ENCODE assay signal across 8 cellular contexts in genomic region chr5:140725799-140726471, GRCh38. TPM values are rescaled to one million over a fixed set of nuclear protein-coding genes. Genes with fewer than 3 reads are reported as not detected.
DNase-seq lines count a peak whose midpoint lies in the region; ATAC-seq and TF ChIP-seq lines count a peak whose summit lies in the region.

No MANE protein-coding gene starts in this region.

- H3K27ac Mint-ChIP-seq in activated naive CD4-positive, alpha-beta T cell treated with anti-CD3 and anti-CD28 coated beads, Interleukin-2, amount 10 ng/mL, durations not matched to agents 7 days and 5 days = peak overlapping the region; percentile 45

- H3K4me3 ChIP-seq in SJCRH30 (peak overlapping the region; percentile 34), left ventricle myocardium inferior (peak overlapping the region; percentile 35), skeletal muscle cell (ENCODE audit: low read depth, low read length) (peak overlapping the region; percentile 43)

- H3K36me3 ChIP-seq in SJCRH30 (no peaks in the 10 kb centered on the region), left ventricle myocardium inferior (no peaks in the 10 kb centered on the region)

- H3K4me1 Mint-ChIP-seq in activated naive CD4-positive, alpha-beta T cell treated with anti-CD3 and anti-CD28 coated beads, Interleukin-2, amount 10 ng/mL, durations not matched to agents 7 days and 5 days = peaks cover 15% of the 10 kb centered on the region

- no peaks in the 10 kb centered on the region for H3K4me1 ChIP-seq in SJCRH30
- no peaks in the 10 kb centered on the region for H3K4me1 ChIP-seq in left ventricle myocardium inferior

- peaks cover 42% of the 10 kb centered on the region for H3K27me3 Mint-ChIP-seq in activated naive CD4-positive, alpha-beta T cell treated with anti-CD3 and anti-CD28 coated beads, Interleukin-2, amount 10 ng/mL, durations not matched to agents 7 days and 5 days

- intact Hi-C loops in left ventricle myocardium inferior (cut with micrococcal nuclease) = loop anchor here (10.0 kb wide), 1 partner anchor 351 kb away; no protein-coding TSS in a partner anchor

- H3K4me3 Mint-ChIP-seq in activated naive CD4-positive, alpha-beta T cell treated with anti-CD3 and anti-CD28 coated beads, Interleukin-2, amount 10 ng/mL, durations not matched to agents 7 days and 5 days = peak overlapping the region; percentile 71

- H3K36me3 Mint-ChIP-seq in activated naive CD4-positive, alpha-beta T cell treated with anti-CD3 and anti-CD28 coated beads, Interleukin-2, amount 10 ng/mL, durations not matched to agents 7 days and 5 days = no peaks in the 10 kb centered on the region

- no peak overlapping the region for H3K27ac ChIP-seq in SJCRH30
- H3K27ac ChIP-seq in left ventricle myocardium inferior (replicated peaks) = no peak overlapping the region

- H3K27me3 ChIP-seq in SJCRH30 (no peaks in the 10 kb centered on the region), left ventricle myocardium inferior (ENCODE audit: low read depth) (peaks cover 46% of the 10 kb centered on the region)

- TF ChIP-seq CTCF in left ventricle myocardium inferior (IDR thresholded peaks at IDR 0.05; ENCODE audit: borderline replicate concordance) = no peak

- CTCF ChIA-PET in activated naive CD4-positive, alpha-beta T cell treated with anti-CD3 and anti-CD28 coated beads, Interleukin-2, amount 10 ng/mL, durations not matched to agents 7 days and 5 days (lab: Charles Lee) = interaction anchor here (1.3 to 2.5 kb wide), 5 partner anchors 15 to 379 kb away, joined by 3 to 7 read pairs (median 4); partner anchors contain the start of gene HBEGF

- DNase-seq in AG20443 (ENCODE audit: low spot score) = peak; percentile 79
- peak; percentile 52 to 54 for DNase-seq in SJCRH30
- DNase-seq in activated naive CD4-positive, alpha-beta T cell treated with anti-CD3 and anti-CD28 coated beads, Interleukin-2, amount 10 ng/mL, durations not matched to agents 7 days and 5 days = peak; percentile 79
- DNase-seq in left ventricle myocardium inferior = no peak
- peak; percentile 58 for DNase-seq in skeletal muscle cell (ENCODE audit: low read depth)
- DNase-seq in Kasumi-1 (lab: John Stamatoyannopoulos, UW) = no peak

- ATAC-seq in GM19324 (IDR thresholded peaks at IDR 0.05; ENCODE audit: low FRiP score, unreplicated experiment) = peak; percentile 90
- peak; percentile 94 for ATAC-seq in HG03432 (IDR thresholded peaks at IDR 0.05; ENCODE audit: unreplicated experiment)

- H3K9me3 Mint-ChIP-seq in activated naive CD4-positive, alpha-beta T cell treated with anti-CD3 and anti-CD28 coated beads, Interleukin-2, amount 10 ng/mL, durations not matched to agents 7 days and 5 days = no peaks in the 10 kb centered on the region

- H3K9me3 ChIP-seq in SJCRH30 (replicated peaks) (no peaks in the 10 kb centered on the region), left ventricle myocardium inferior (replicated peaks) (no peaks in the 10 kb centered on the region)

RNA-seq across cellular contexts. Expression of gene ZMAT2, which starts 25.7 kb away (rescaled TPM):
- total RNA-seq in SJCRH30 (2014; rRNA removed; shearing (Covaris generic)) = 62.4 and 67.9 TPM in 2 replicates
- 35.5 TPM for total RNA-seq in left ventricle myocardium inferior

RNA-seq across cellular contexts. Expression of gene HARS2, which starts 34.7 kb away (rescaled TPM):
- 27.1 TPM in 2 replicates for total RNA-seq in SJCRH30 (2014; rRNA removed; shearing (Covaris generic))
- 27.8 TPM for total RNA-seq in left ventricle myocardium inferior

RNA-seq across cellular contexts. Expression of gene HARS1, which starts 34.8 kb away (rescaled TPM):
- total RNA-seq in SJCRH30 (2014; rRNA removed; shearing (Covaris generic)) = 75.2 and 82.0 TPM in 2 replicates
- total RNA-seq in left ventricle myocardium inferior = 38.7 TPM

RNA-seq across cellular contexts. Expression of gene DND1, which starts 52.6 kb away (rescaled TPM):
- 0.41 and 1.8 TPM in 2 replicates for total RNA-seq in SJCRH30 (2014; rRNA removed; shearing (Covaris generic))
- 0.47 TPM for total RNA-seq in left ventricle myocardium inferior

Comparison
In these comparisons a context has a peak if more than half of its experiments do, and no peak if none do; other contexts are left out.
1. DNase-seq: peak in AG20443 (single experiment), SJCRH30 (2 of 2), activated naive CD4-positive, alpha-beta T cell treated with anti-CD3 and anti-CD28 coated beads, Interleukin-2, amount 10 ng/mL, durations not matched to agents 7 days and 5 days (single experiment) and skeletal muscle cell (single experiment); none in left ventricle myocardium inferior (single experiment) and Kasumi-1 (0 of 2).
2. Peak in every context shown above with its lines, with median percentiles within 50 percentile points of each other: H3K4me3 ChIP-seq.